25 cellular contexts compared by ENCODE assay signal in the genomic region with DNA sequence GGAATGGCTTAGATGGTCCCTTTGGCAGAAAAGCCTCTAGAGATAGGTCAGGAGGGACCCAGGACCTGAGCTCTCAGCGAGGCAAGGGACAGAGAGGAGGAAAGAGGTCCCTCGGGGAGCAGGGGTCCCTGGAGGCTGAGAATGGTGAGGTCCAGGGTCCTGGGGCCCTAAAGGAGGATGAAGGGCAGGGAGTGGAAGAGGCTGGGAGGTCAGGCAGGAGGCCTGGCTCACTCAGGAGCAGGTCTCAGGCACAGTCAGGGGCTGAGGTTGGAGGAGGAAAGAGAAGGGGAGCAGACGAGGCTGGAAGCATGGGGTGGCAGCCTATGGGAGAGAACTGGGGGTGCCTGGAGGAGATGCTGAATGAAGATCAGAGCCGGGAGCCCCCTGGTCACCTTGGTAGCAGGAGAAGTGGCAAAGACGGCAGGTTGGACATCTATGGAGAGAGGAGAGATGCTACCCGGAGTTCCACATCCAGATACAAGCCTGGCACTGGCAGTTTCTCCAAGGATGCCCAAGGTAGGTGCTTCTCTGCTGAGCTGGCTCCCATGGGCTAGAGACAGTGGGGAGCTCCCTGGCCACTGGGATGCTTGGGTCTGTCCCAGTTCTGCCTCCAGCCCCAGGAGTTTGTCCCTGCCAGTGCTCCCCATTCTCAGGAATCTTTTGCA. TPM values are rescaled to one million over a fixed set of nuclear protein-coding genes. Genes with fewer than 3 reads are reported as not detected.
"Had no signal": no experiment of that assay in that cellular context is flagged by ENCODE, and none has a peak within 500 bp of the region (broad histone marks: within the 10 kb centered on the region; RNA-seq: fewer than 3 reads in every experiment).

No MANE protein-coding gene starts in this region.

- ATAC-seq: K562, SK-N-SH treated with all-trans-retinoic acid at 6 μM for 48 hours, WTC11 had no signal

- H3K9me3 ChIP-seq: Peyer's patch, SJSA1 had no signal

- H3K36me3 ChIP-seq: brain microvascular endothelial cell, cardiac muscle cell, Peyer's patch, SJSA1 had no signal

- H3K4me1 ChIP-seq: Peyer's patch, SJSA1 had no signal

- H3K4me3 ChIP-seq: cardiac muscle cell, K562, Peyer's patch, SJSA1 had no signal

- H3K27ac ChIP-seq: brain microvascular endothelial cell, cardiac muscle cell, Peyer's patch, RWPE1, SJSA1 had no signal

- FAIRE-seq: K562 had no signal

- H3K27me3 ChIP-seq: brain microvascular endothelial cell, Peyer's patch, SJSA1 had no signal

- DNase-seq: activated CD4-positive, alpha-beta memory T cell treated with anti-CD3 and anti-CD28 coated beads for 36 hours; activated CD4-positive, alpha-beta T cell treated with anti-CD3 and anti-CD28 coated beads, Interleukin-2, amount 10 ng/mL, durations not matched to agents 7 days and 5 days; activated CD8-positive, alpha-beta memory T cell treated with anti-CD3 and anti-CD28 coated beads for 24 hours; activated naive CD4-positive, alpha-beta T cell treated with Interleukin-2 at 50 U/mL for 16 hours; activated naive CD8-positive, alpha-beta T cell treated with anti-CD3 and anti-CD28 coated beads for 36 hours; brain microvascular endothelial cell; Karpas-422; MM.1S; NCI-H1105; NCI-H1436; NCI-H1694 treated with DMSO at 0.1 percent for 48 hours; NCI-H2029 treated with DMSO at 0.1 percent for 48 hours; NCI-H510A treated with DMSO at 0.1 percent for 48 hours; NCI-H69; NK-92 treated with Interleukin-12 subunit alpha and Interleukin-12 subunit beta, amount 100 ng/mL, for 24 hours; SHP77; SW 1271 had no signal

RNA-seq across cellular contexts. Expression of gene IGFN1, which starts 22.6 kb away (rescaled TPM):
- total RNA-seq: activated CD4-positive, alpha-beta memory T cell treated with anti-CD3 and anti-CD28 coated beads for 36 hours; activated CD4-positive, alpha-beta T cell treated with anti-CD3 and anti-CD28 coated beads, Interleukin-2, amount 10 ng/mL, durations not matched to agents 7 days and 5 days; activated naive CD8-positive, alpha-beta T cell treated with anti-CD3 and anti-CD28 coated beads for 36 hours; cardiac muscle cell; K562; Peyer's patch; T-helper 1 cell treated with Interleukin-12 subunit alpha and Interleukin-12 subunit beta and Interleukin-4 antibody, amounts not matched to agents 30 ng/mL and 1 ng/mL, for 36 hours had no signal
- polyA plus RNA-seq: cardiac muscle cell had no signal
